Comparison of ENCODE assay signal across 20 cellular contexts in genomic region chr15:69577397-69577796, GRCh38.
"Had no signal": no experiment of that assay in that cellular context is flagged by ENCODE, and none has a peak within 500 bp of the region (broad histone marks: within the 10 kb centered on the region; RNA-seq: fewer than 3 reads in every experiment).

No MANE protein-coding gene starts in this region.

- DNase-seq: activated CD4-positive, alpha-beta T cell treated with anti-CD3 and anti-CD28 coated beads for 1 hour; activated CD4-positive, alpha-beta T cell treated with anti-CD3 and anti-CD28 coated beads, Interleukin-2, amount 50 U/mL, for 1 hour; activated CD8-positive, alpha-beta memory T cell treated with anti-CD3 and anti-CD28 coated beads for 24 hours; activated CD8-positive, alpha-beta memory T cell treated with anti-CD3 and anti-CD28 coated beads, Interleukin-2, amount 50 U/mL, for 4 hours; activated naive CD4-positive, alpha-beta T cell treated with Interleukin-2 at 50 U/mL for 16 hours; activated naive CD8-positive, alpha-beta T cell treated with anti-CD3 and anti-CD28 coated beads for 36 hours; activated T-cell treated with anti-CD3 and anti-CD28 coated beads, Interleukin-2, amount 50 U/mL, for 24 hours; glutamatergic neuron; hippocampal formation; left ventricle myocardium superior; mammary epithelial cell; nephron progenitor cell; nucleus accumbens; sigmoid colon; stimulated activated CD4-positive, alpha-beta T cell treated with anti-CD3 and anti-CD28 coated beads, Interleukin-4, amount 100 ng/mL, for 1 hour; stimulated activated naive CD4-positive, alpha-beta T cell had no signal

- H3K36me3 ChIP-seq: esophagus muscularis mucosa, sigmoid colon, thoracic aorta, vagina had no signal

- H3K27me3 ChIP-seq: sigmoid colon, vagina had no signal

- H3K4me1 ChIP-seq: sigmoid colon had no signal

- H3K9me3 ChIP-seq: esophagus muscularis mucosa, sigmoid colon, thoracic aorta, vagina had no signal

- ATAC-seq: left ventricle myocardium superior had no signal

- H3K27ac ChIP-seq: coronary artery, esophagus muscularis mucosa, sigmoid colon, thoracic aorta, vagina had no signal

- H3K4me3 ChIP-seq: coronary artery, esophagus muscularis mucosa, sigmoid colon, thoracic aorta, vagina had no signal
